In the genomic region with DNA sequence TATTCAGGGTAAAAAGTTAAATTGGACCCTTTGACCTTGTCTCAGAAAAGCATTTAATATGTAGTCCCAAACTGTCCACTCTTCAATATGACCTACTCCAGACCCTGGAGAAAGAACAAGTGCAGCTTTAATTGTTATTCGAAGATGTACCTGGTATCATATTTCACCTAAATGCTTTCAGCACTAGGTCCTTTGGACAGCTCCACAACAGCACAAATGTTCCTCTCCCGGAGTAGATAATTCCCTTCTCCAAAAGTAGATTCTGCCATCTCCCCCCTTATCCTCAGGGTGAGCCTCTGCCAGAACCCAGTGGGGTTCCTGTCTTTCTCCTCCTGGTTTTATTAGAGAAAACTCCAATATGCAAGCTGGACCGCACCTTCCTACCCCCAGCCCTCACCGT, we compare ENCODE assay signal across 25 cellular contexts.
DNase-seq lines count a peak whose midpoint lies in the region; ATAC-seq and TF ChIP-seq lines count a peak whose summit lies in the region.
"Had no signal": no experiment of that assay in that cellular context is flagged by ENCODE, and none has a peak within 500 bp of the region (broad histone marks: within the 10 kb centered on the region; RNA-seq: fewer than 3 reads in every experiment).

No MANE protein-coding gene starts in this region.

- no peaks in the 10 kb centered on the region for H3K9me3 Mint-ChIP-seq in CD8-positive, alpha-beta T cell
- H3K9me3 Mint-ChIP-seq: activated naive CD4-positive, alpha-beta T cell treated with anti-CD3 and anti-CD28 coated beads, Interleukin-2, amount 10 ng/mL, durations not matched to agents 7 days and 5 days had no signal

- DNase-seq in A673 (ENCODE audit: low spot score), result peak; percentile 10
- DNase-seq in RPMI8226, result peak; percentile 15
- peak; percentile 23 for DNase-seq in iPS-NIHi11 (ENCODE audit: low spot score)
- no peak for DNase-seq in CD8-positive, alpha-beta T cell
- DNase-seq in amygdala (lab: John Stamatoyannopoulos, UW), result no peak
- no peak for DNase-seq in NK-92 (lab: John Stamatoyannopoulos, UW; ENCODE audit: unreplicated experiment)
- no peak for DNase-seq in GDM1 (lab: John Stamatoyannopoulos, UW)
- DNase-seq: activated CD4-positive, CD25-positive, alpha-beta regulatory T cell treated with anti-CD3 and anti-CD28 coated beads, Interleukin-2, amount 50 U/mL, for 72 hours; activated naive CD4-positive, alpha-beta T cell treated with anti-CD3 and anti-CD28 coated beads, Interleukin-2, amount 10 ng/mL, durations not matched to agents 7 days and 5 days; activated T-cell treated with anti-CD3 and anti-CD28 coated beads, Interleukin-2, amount 50 U/mL, for 48 hours; C1 segment of cervical spinal cord; central memory CD4-positive, alpha-beta T cell; heart right ventricle; MV-4-11; NCI-H187; NCI-H2227 treated with DMSO at 0.1 percent for 48 hours; NCI-H774; PC-9; stimulated activated CD4-positive, alpha-beta T cell treated with anti-CD3 and anti-CD28 coated beads, Interleukin-4, amount 100 ng/mL, for 1 hour; stimulated activated naive CD4-positive, alpha-beta T cell treated with Interleukin-2 at 50 U/mL for 16 hours; T-helper 9 cell had no signal

- TF ChIP-seq EP300 in Ishikawa (IDR thresholded peaks at IDR 0.05; ENCODE audit: borderline replicate concordance), result no peak

- H3K27ac ChIP-seq in A673 (ENCODE audit: low read depth, low read length, poor library complexity, severe bottlenecking), result no peak overlapping the region
- H3K27ac ChIP-seq in CD8-positive, alpha-beta T cell (ENCODE audit: low read depth, low read length), result no peak overlapping the region
- H3K27ac ChIP-seq: epithelial cell of prostate, heart right ventricle, PC-9, thoracic aorta had no signal

- POLR2A ChIA-PET in A673 (lab: Charles Lee; ENCODE audit: low non-redundant PET), result no interaction called here
- POLR2A ChIA-PET in CD8-positive, alpha-beta T cell (lab: Charles Lee), result no interaction called here

- H3K4me1 Mint-ChIP-seq in CD8-positive, alpha-beta T cell (ENCODE audit: low read depth), result no peaks in the 10 kb centered on the region
- H3K4me1 Mint-ChIP-seq: activated naive CD4-positive, alpha-beta T cell treated with anti-CD3 and anti-CD28 coated beads, Interleukin-2, amount 10 ng/mL, durations not matched to agents 7 days and 5 days had no signal

- peaks cover 8% of the 10 kb centered on the region for H3K9me3 ChIP-seq in A673 (ENCODE audit: low read depth, low read length, poor library complexity, severe bottlenecking)
- H3K9me3 ChIP-seq in CD8-positive, alpha-beta T cell (ENCODE audit: low read length), result no peaks in the 10 kb centered on the region
- H3K9me3 ChIP-seq: heart right ventricle, thoracic aorta had no signal

- no TSS peak for BruUV-seq in A673 (replicated peaks; lab: Mats Ljungman, UMichigan)

- H3K4me3 ChIP-seq in A673 (ENCODE audit: low read depth, low read length, poor library complexity, severe bottlenecking), result no peak overlapping the region
- no peak overlapping the region for H3K4me3 ChIP-seq in CD8-positive, alpha-beta T cell (ENCODE audit: low read depth, low read length)
- H3K4me3 ChIP-seq: heart right ventricle, PC-9, smooth muscle cell, thoracic aorta had no signal

- no peaks in the 10 kb centered on the region for H3K36me3 Mint-ChIP-seq in CD8-positive, alpha-beta T cell
- H3K36me3 Mint-ChIP-seq: activated naive CD4-positive, alpha-beta T cell treated with anti-CD3 and anti-CD28 coated beads, Interleukin-2, amount 10 ng/mL, durations not matched to agents 7 days and 5 days had no signal

- CTCF ChIA-PET in A673 (lab: Charles Lee), result no interaction called here
- CTCF ChIA-PET in CD8-positive, alpha-beta T cell (lab: Charles Lee), result interaction anchor here (1.3 kb wide), 1 partner anchor 11 kb away, joined by 3 read pairs; no protein-coding TSS in a partner anchor

- H3K27me3 Mint-ChIP-seq in CD8-positive, alpha-beta T cell (ENCODE audit: low read depth), result peaks cover 8% of the 10 kb centered on the region
- H3K27me3 Mint-ChIP-seq: activated naive CD4-positive, alpha-beta T cell treated with anti-CD3 and anti-CD28 coated beads, Interleukin-2, amount 10 ng/mL, durations not matched to agents 7 days and 5 days had no signal

- intact Hi-C loops in A673 (cut with micrococcal nuclease; ENCODE audit: unreplicated experiment), result no loop called here
- intact Hi-C loops in CD8-positive, alpha-beta T cell (cut with DNase I, micrococcal nuclease), result no loop called here

- no peak for TF ChIP-seq CTCF in A673 (conservative IDR thresholded peaks at IDR 0.05; ENCODE audit: low read depth, low read length)
- no peak for TF ChIP-seq CTCF in CD8-positive, alpha-beta T cell (IDR thresholded peaks at IDR 0.05)

- H3K27me3 ChIP-seq in A673 (replicated peaks; ENCODE audit: insufficient read depth, low read depth, low read length, poor library complexity), result no peaks in the 10 kb centered on the region
- no peaks in the 10 kb centered on the region for H3K27me3 ChIP-seq in CD8-positive, alpha-beta T cell (ENCODE audit: insufficient read depth, low read length)

- no peak overlapping the region for H3K27ac Mint-ChIP-seq in CD8-positive, alpha-beta T cell
- H3K27ac Mint-ChIP-seq: activated naive CD4-positive, alpha-beta T cell treated with anti-CD3 and anti-CD28 coated beads, Interleukin-2, amount 10 ng/mL, durations not matched to agents 7 days and 5 days had no signal

- no peaks in the 10 kb centered on the region for H3K4me1 ChIP-seq in A673 (ENCODE audit: insufficient read depth, low read length, poor library complexity, severe bottlenecking)
- no peaks in the 10 kb centered on the region for H3K4me1 ChIP-seq in CD8-positive, alpha-beta T cell (ENCODE audit: insufficient read depth, low read length)
- H3K4me1 ChIP-seq: heart right ventricle had no signal

- no peak for ATAC-seq in CD8-positive, alpha-beta T cell
- ATAC-seq: heart right ventricle had no signal

- no peak overlapping the region for H3K4me3 Mint-ChIP-seq in CD8-positive, alpha-beta T cell
- H3K4me3 Mint-ChIP-seq: activated naive CD4-positive, alpha-beta T cell treated with anti-CD3 and anti-CD28 coated beads, Interleukin-2, amount 10 ng/mL, durations not matched to agents 7 days and 5 days had no signal

- no peak for TF ChIP-seq RAD21 in Ishikawa (IDR thresholded peaks at IDR 0.05; ENCODE audit: low read depth)

- no peaks in the 10 kb centered on the region for H3K36me3 ChIP-seq in A673 (ENCODE audit: insufficient read depth, low read length, poor library complexity, severe bottlenecking)
- H3K36me3 ChIP-seq in CD8-positive, alpha-beta T cell (ENCODE audit: insufficient read depth, low read length), result no peaks in the 10 kb centered on the region
- H3K36me3 ChIP-seq: heart right ventricle, thoracic aorta had no signal

TF ChIP-seq in Ishikawa, 13 proteins besides CTCF, POLR2A, EP300 and RAD21:
- no peak for TF ChIP-seq CEBPB (IDR thresholded peaks at IDR 0.05)
- TF ChIP-seq, protein P1, sequence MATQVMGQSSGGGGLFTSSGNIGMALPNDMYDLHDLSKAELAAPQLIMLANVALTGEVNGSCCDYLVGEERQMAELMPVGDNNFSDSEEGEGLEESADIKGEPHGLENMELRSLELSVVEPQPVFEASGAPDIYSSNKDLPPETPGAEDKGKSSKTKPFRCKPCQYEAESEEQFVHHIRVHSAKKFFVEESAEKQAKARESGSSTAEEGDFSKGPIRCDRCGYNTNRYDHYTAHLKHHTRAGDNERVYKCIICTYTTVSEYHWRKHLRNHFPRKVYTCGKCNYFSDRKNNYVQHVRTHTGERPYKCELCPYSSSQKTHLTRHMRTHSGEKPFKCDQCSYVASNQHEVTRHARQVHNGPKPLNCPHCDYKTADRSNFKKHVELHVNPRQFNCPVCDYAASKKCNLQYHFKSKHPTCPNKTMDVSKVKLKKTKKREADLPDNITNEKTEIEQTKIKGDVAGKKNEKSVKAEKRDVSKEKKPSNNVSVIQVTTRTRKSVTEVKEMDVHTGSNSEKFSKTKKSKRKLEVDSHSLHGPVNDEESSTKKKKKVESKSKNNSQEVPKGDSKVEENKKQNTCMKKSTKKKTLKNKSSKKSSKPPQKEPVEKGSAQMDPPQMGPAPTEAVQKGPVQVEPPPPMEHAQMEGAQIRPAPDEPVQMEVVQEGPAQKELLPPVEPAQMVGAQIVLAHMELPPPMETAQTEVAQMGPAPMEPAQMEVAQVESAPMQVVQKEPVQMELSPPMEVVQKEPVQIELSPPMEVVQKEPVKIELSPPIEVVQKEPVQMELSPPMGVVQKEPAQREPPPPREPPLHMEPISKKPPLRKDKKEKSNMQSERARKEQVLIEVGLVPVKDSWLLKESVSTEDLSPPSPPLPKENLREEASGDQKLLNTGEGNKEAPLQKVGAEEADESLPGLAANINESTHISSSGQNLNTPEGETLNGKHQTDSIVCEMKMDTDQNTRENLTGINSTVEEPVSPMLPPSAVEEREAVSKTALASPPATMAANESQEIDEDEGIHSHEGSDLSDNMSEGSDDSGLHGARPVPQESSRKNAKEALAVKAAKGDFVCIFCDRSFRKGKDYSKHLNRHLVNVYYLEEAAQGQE (IDR thresholded peaks at IDR 0.05; ENCODE audit: low read depth), result peak; percentile 87

Comparison
In these comparisons a context has a peak if more than half of its experiments do, and no peak if none do; other contexts are left out.
1. DNase-seq: peak in A673 (single experiment), RPMI8226 (single experiment) and iPS-NIHi11 (single experiment); none in CD8-positive, alpha-beta T cell (0 of 7), amygdala (0 of 56), NK-92 (single experiment) and GDM1 (single experiment).